In genomic region chr6:69122407-69122773, GRCh38 we compare ENCODE assay signal across 27 cellular contexts.
"Had no signal": no experiment of that assay in that cellular context is flagged by ENCODE, and none has a peak within 500 bp of the region (broad histone marks: within the 10 kb centered on the region; RNA-seq: fewer than 3 reads in every experiment).

No MANE protein-coding gene starts in this region.

- DNase-seq: stimulated activated CD4-positive, alpha-beta T cell treated with anti-CD3 and anti-CD28 coated beads, Interleukin-2, amount 100 ng/mL, for 48 hours; stimulated activated CD4-positive, alpha-beta T cell treated with anti-CD3 and anti-CD28 coated beads, Interleukin-4, amount 100 ng/mL, for 1 hour; stimulated activated CD4-positive, alpha-beta T cell treated with anti-CD3 and anti-CD28 coated beads, Interleukin-4, amount 100 ng/mL, for 24 hours; stimulated activated CD4-positive, alpha-beta T cell treated with anti-CD3 and anti-CD28 coated beads, Interleukin-4, amount 100 ng/mL, for 4 hours; stimulated activated CD8-positive, alpha-beta memory T cell treated with anti-CD3 and anti-CD28 coated beads, Interleukin-4, amount 100 ng/mL, for 48 hours; stimulated activated naive B cell treated with anti-CD40 and anti-IgM and Interleukin-4, amounts not matched to agents 10 μg/mL and 1 μg/mL and 100 μg/mL, for 72 hours; stimulated activated naive CD4-positive, alpha-beta T cell; stimulated activated naive CD4-positive, alpha-beta T cell treated with Interleukin-2 at 50 U/mL for 16 hours; stimulated activated naive CD8-positive, alpha-beta T cell treated with anti-CD3 and anti-CD28 coated beads, Interleukin-15, amount 100 ng/mL, for 72 hours; stimulated activated naive CD8-positive, alpha-beta T cell treated with anti-CD3 and anti-CD28 coated beads, Interleukin-15, Interleukin-2, amounts not matched to agents 100 U/mL and 50 U/mL, for 24 hours; stomach; substantia nigra; testis; thyroid gland; tibial artery; transverse colon; trophoblast cell; upper lobe of right lung; uterus had no signal

- H3K36me3 ChIP-seq: stomach, suprapubic skin, thoracic aorta, thyroid gland, tibial artery, tibial nerve, transverse colon, upper lobe of left lung, upper lobe of right lung, uterus, vagina had no signal

- H3K4me1 ChIP-seq: stomach, suprapubic skin, testis, thyroid gland, tibial artery, tibial nerve, transverse colon, upper lobe of left lung, upper lobe of right lung, uterus, vagina had no signal

- FAIRE-seq: urothelium cell line had no signal

- H3K27me3 ChIP-seq: stomach, suprapubic skin, testis, thyroid gland, tibial artery, tibial nerve, transverse colon, upper lobe of left lung, upper lobe of right lung, uterus, vagina had no signal

- H3K27ac ChIP-seq: stomach, suprapubic skin, testis, thoracic aorta, thyroid gland, tibial artery, tibial nerve, transverse colon, upper lobe of left lung, upper lobe of right lung, uterus, vagina had no signal

- ATAC-seq: stimulated activated effector memory CD8-positive, alpha-beta T cell treated with anti-CD3 and anti-CD28 coated beads, Interleukin-12 subunit alpha, Interleukin-12 subunit beta, amount 100 ng/mL, for 72 hours; stimulated activated memory B cell treated with anti-CD40 and anti-IgM and Interleukin-4, amounts not matched to agents 10 μg/mL and 1 μg/mL and 100 μg/mL, for 72 hours; stimulated activated naive B cell treated with anti-CD40 and anti-IgM and Interleukin-4, amounts not matched to agents 10 μg/mL and 1 μg/mL and 100 μg/mL, for 72 hours; stimulated activated naive CD8-positive, alpha-beta T cell treated with anti-CD3 and anti-CD28 coated beads, Interleukin-15, amount 100 ng/mL, for 72 hours; stimulated activated naive CD8-positive, alpha-beta T cell treated with anti-CD3 and anti-CD28 coated beads, Interleukin-15, Interleukin-2, amounts not matched to agents 100 U/mL and 50 U/mL, for 24 hours; upper lobe of right lung had no signal

- H3K4me3 ChIP-seq: stomach, suprapubic skin, testis, thoracic aorta, thyroid gland, tibial artery, tibial nerve, transverse colon, upper lobe of left lung, upper lobe of right lung, uterus, vagina had no signal

- H3K9me3 ChIP-seq: stomach, suprapubic skin, testis, thoracic aorta, thyroid gland, tibial artery, tibial nerve, transverse colon, upper lobe of left lung, upper lobe of right lung, uterus, vagina had no signal
